Comparison of ENCODE assay signal across 1 cellular context in the genomic region with DNA sequence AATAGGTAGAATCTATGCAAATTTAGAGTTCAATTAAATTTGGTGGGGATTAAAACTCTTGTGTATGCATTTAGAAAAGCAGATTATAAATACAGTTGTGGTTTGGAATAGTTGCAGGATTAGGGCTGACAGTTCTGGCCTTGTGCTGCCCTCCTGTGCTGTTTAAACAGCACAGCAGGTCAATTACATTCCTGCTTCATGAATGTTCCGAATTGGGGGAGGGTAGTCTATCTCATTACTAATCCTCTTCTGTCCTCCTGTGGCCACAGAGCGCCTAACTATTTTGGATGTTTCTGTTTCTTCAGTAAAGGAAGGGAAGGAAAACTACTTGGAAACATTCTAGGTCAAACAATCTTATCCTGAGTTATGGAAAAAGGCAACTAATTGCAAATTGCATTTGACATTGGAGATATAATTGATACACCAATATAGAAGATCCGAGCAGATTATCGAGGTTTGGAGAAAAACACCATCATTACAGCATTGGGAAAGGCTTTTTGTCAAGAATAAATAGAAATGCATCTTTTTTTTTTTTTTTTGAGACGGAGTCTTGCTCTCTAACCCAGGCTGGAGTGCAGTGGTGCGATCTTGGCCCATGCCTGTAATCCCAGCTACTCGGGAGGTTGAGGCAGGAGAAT.
TF ChIP-seq lines count a peak whose summit lies in the region.

No MANE protein-coding gene starts in this region.

TF ChIP-seq in liver, 16 proteins besides CTCF, POLR2A, EP300 and RAD21 (continued from another document):
- TF ChIP-seq, protein P1, sequence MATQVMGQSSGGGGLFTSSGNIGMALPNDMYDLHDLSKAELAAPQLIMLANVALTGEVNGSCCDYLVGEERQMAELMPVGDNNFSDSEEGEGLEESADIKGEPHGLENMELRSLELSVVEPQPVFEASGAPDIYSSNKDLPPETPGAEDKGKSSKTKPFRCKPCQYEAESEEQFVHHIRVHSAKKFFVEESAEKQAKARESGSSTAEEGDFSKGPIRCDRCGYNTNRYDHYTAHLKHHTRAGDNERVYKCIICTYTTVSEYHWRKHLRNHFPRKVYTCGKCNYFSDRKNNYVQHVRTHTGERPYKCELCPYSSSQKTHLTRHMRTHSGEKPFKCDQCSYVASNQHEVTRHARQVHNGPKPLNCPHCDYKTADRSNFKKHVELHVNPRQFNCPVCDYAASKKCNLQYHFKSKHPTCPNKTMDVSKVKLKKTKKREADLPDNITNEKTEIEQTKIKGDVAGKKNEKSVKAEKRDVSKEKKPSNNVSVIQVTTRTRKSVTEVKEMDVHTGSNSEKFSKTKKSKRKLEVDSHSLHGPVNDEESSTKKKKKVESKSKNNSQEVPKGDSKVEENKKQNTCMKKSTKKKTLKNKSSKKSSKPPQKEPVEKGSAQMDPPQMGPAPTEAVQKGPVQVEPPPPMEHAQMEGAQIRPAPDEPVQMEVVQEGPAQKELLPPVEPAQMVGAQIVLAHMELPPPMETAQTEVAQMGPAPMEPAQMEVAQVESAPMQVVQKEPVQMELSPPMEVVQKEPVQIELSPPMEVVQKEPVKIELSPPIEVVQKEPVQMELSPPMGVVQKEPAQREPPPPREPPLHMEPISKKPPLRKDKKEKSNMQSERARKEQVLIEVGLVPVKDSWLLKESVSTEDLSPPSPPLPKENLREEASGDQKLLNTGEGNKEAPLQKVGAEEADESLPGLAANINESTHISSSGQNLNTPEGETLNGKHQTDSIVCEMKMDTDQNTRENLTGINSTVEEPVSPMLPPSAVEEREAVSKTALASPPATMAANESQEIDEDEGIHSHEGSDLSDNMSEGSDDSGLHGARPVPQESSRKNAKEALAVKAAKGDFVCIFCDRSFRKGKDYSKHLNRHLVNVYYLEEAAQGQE (IDR thresholded peaks at IDR 0.05): no peak
